In the genomic region with DNA sequence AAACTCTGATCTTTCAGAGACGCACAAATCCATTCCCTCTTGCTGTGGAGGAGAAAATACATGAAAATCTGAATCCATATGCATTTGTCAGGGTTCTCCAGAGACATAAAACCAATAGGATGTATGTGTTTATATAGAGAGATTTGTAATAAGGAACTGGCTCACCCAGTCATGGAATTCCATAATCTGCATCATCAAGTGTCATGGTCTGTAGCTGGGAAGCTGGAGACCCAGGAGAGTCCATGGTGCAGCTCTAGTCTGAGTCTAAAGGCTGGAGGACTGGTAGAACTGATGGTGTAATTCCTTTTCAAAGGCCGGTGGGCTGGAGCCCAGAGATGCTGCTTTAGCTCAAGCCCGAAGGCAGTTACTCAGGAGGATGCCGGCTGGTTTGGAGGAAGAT, we compare ENCODE assay signal across 27 cellular contexts.
DNase-seq lines count a peak whose midpoint lies in the region; ATAC-seq and TF ChIP-seq lines count a peak whose summit lies in the region.
"Had no signal": no experiment of that assay in that cellular context is flagged by ENCODE, and none has a peak within 500 bp of the region (broad histone marks: within the 10 kb centered on the region; RNA-seq: fewer than 3 reads in every experiment).

No MANE protein-coding gene starts in this region.

- H3K36me3 ChIP-seq in MG63 (peaks cover 11% of the 10 kb centered on the region), mesendoderm (ENCODE audit: control insufficient read depth, insufficient read depth, low read length) (no peaks in the 10 kb centered on the region)
- H3K36me3 ChIP-seq: lower lobe of right lung, upper lobe of right lung had no signal

- H3K4ac ChIP-seq in mesendoderm (ENCODE audit: low read depth, low read length) = no peak overlapping the region

- no peak overlapping the region for H2BK120ac ChIP-seq in mesendoderm (ENCODE audit: low read depth, low read length)

- H3K9me3 ChIP-seq in MG63 = no peaks in the 10 kb centered on the region
- H3K9me3 ChIP-seq: esophagus muscularis mucosa, gastroesophageal sphincter, lower lobe of right lung, upper lobe of right lung had no signal

- H3K9me3 Mint-ChIP-seq in progenitor cell of endocrine pancreas (ENCODE audit: low read depth) = no peaks in the 10 kb centered on the region
- H3K9me3 Mint-ChIP-seq: activated B cell treated with CpG ODN at 0.5 μM for 24 hours; activated T-cell treated with anti-CD3 and anti-CD28 coated beads, Interleukin-2, amount 50 U/mL, for 4 hours; CD4-positive, CD25-positive, alpha-beta regulatory T cell; central memory CD8-positive, alpha-beta T cell; nephron; stimulated activated memory B cell treated with anti-CD40 and anti-IgM and Interleukin-4, amounts not matched to agents 10 μg/mL and 1 μg/mL and 100 μg/mL, for 72 hours; T-cell had no signal

- H3K27me3 Mint-ChIP-seq in progenitor cell of endocrine pancreas = no peaks in the 10 kb centered on the region
- H3K27me3 Mint-ChIP-seq: central memory CD8-positive, alpha-beta T cell; stimulated activated memory B cell treated with anti-CD40 and anti-IgM and Interleukin-4, amounts not matched to agents 10 μg/mL and 1 μg/mL and 100 μg/mL, for 72 hours had no signal

- H3K4me3 ChIP-seq in MG63 (no peak overlapping the region), mesendoderm (ENCODE audit: low read length) (no peak overlapping the region)
- H3K4me3 ChIP-seq: esophagus muscularis mucosa, gastroesophageal sphincter, lower lobe of right lung, upper lobe of right lung had no signal

- no peak overlapping the region for H3K4me2 ChIP-seq in mesendoderm (ENCODE audit: low read length)

- no peak overlapping the region for H3K9ac ChIP-seq in mesendoderm (ENCODE audit: low read length)

- no peak overlapping the region for H3K18ac ChIP-seq in mesendoderm (ENCODE audit: low read length)

- peaks cover 8% of the 10 kb centered on the region for H3K79me2 ChIP-seq in mesendoderm (ENCODE audit: control insufficient read depth, insufficient read depth, low read length)

- no CpG with 5 or more reads among the region's 4 CpGs for WGBS in mesendoderm (ENCODE audit: extremely low coverage, insufficient coverage, low lambda C conversion rate)

- peaks cover 9% of the 10 kb centered on the region for H3K4me1 ChIP-seq in mesendoderm (ENCODE audit: control insufficient read depth, low read depth, low read length)

- H3K4me3 Mint-ChIP-seq in progenitor cell of endocrine pancreas (ENCODE audit: low read depth) = no peak overlapping the region
- H3K4me3 Mint-ChIP-seq: activated B cell treated with CpG ODN at 0.5 μM for 24 hours; activated T-cell treated with anti-CD3 and anti-CD28 coated beads, Interleukin-2, amount 50 U/mL, for 4 hours; CD4-positive, CD25-positive, alpha-beta regulatory T cell; central memory CD8-positive, alpha-beta T cell; nephron; stimulated activated memory B cell treated with anti-CD40 and anti-IgM and Interleukin-4, amounts not matched to agents 10 μg/mL and 1 μg/mL and 100 μg/mL, for 72 hours; T-cell had no signal

- H2BK5ac ChIP-seq in mesendoderm (ENCODE audit: low read length) = no peak overlapping the region

- H3K27me3 ChIP-seq in MG63 = no peaks in the 10 kb centered on the region
- no peaks in the 10 kb centered on the region for H3K27me3 ChIP-seq in mesendoderm (ENCODE audit: insufficient read depth, low read length, poor library complexity)
- H3K27me3 ChIP-seq: esophagus muscularis mucosa, gastroesophageal sphincter, upper lobe of right lung had no signal

- peak overlapping the region; percentile 80 for H3K27ac Mint-ChIP-seq in progenitor cell of endocrine pancreas
- H3K27ac Mint-ChIP-seq: activated B cell treated with CpG ODN at 0.5 μM for 24 hours; CD4-positive, CD25-positive, alpha-beta regulatory T cell; nephron; stimulated activated memory B cell treated with anti-CD40 and anti-IgM and Interleukin-4, amounts not matched to agents 10 μg/mL and 1 μg/mL and 100 μg/mL, for 72 hours; T-cell had no signal

- H2BK15ac ChIP-seq in mesendoderm (replicated peaks; ENCODE audit: low read depth) = no peak overlapping the region

- H3K23ac ChIP-seq in mesendoderm (ENCODE audit: low read length) = no peak overlapping the region

- peaks cover 5% of the 10 kb centered on the region for H3K79me1 ChIP-seq in mesendoderm (ENCODE audit: low read length)

- no peak overlapping the region for H4K5ac ChIP-seq in mesendoderm (ENCODE audit: low read length)

- TF ChIP-seq CTCF in progenitor cell of endocrine pancreas (IDR thresholded peaks at IDR 0.05; ENCODE audit: unreplicated experiment) (no peak), GM20000 (IDR thresholded peaks at IDR 0.05; ENCODE audit: extremely low read depth, missing control alignments) (no peak)

- no peak overlapping the region for H2AK5ac ChIP-seq in mesendoderm (ENCODE audit: low read length)

- DNase-seq in EH (ENCODE audit: low read depth) = peak; percentile 59
- DNase-seq in MG63 = peak; percentile 9
- DNase-seq in fibroblast of gingiva (ENCODE audit: low read depth) = peak; percentile 56
- DNase-seq in progenitor cell of endocrine pancreas (ENCODE audit: low spot score, unreplicated experiment) = no peak
- no peak for DNase-seq in mesendoderm
- no peak for DNase-seq in GM20000 (ENCODE audit: low spot score)
- DNase-seq: activated B cell treated with CpG ODN at 0.5 μM for 24 hours; activated T-cell treated with anti-CD3 and anti-CD28 coated beads, Interleukin-2, amount 50 U/mL, for 4 hours; AML-193; Calu3; CD4-positive, CD25-positive, alpha-beta regulatory T cell; DMS79; hypothalamus; lower lobe of right lung; NCI-H446 treated with DMSO at 0.1 percent for 48 hours; NCI-H774; RPMI8226; substantia nigra; T-cell; upper lobe of right lung had no signal

- peaks cover 12% of the 10 kb centered on the region for H3K36me3 Mint-ChIP-seq in progenitor cell of endocrine pancreas (ENCODE audit: insufficient read depth)
- H3K36me3 Mint-ChIP-seq: CD4-positive, CD25-positive, alpha-beta regulatory T cell; stimulated activated memory B cell treated with anti-CD40 and anti-IgM and Interleukin-4, amounts not matched to agents 10 μg/mL and 1 μg/mL and 100 μg/mL, for 72 hours; T-cell had no signal

- H3K27ac ChIP-seq in mesendoderm (ENCODE audit: low read depth, low read length) = no peak overlapping the region
- H3K27ac ChIP-seq: esophagus muscularis mucosa, gastroesophageal sphincter, lower lobe of right lung, upper lobe of right lung had no signal

- H3K4me1 Mint-ChIP-seq in progenitor cell of endocrine pancreas (ENCODE audit: low read depth) = peaks cover 28% of the 10 kb centered on the region
- H3K4me1 Mint-ChIP-seq: activated B cell treated with CpG ODN at 0.5 μM for 24 hours; CD4-positive, CD25-positive, alpha-beta regulatory T cell; central memory CD8-positive, alpha-beta T cell; stimulated activated memory B cell treated with anti-CD40 and anti-IgM and Interleukin-4, amounts not matched to agents 10 μg/mL and 1 μg/mL and 100 μg/mL, for 72 hours; T-cell had no signal

- no peak overlapping the region for H3K56ac ChIP-seq in mesendoderm (ENCODE audit: low read length)

- no peak overlapping the region for H4K8ac ChIP-seq in mesendoderm (ENCODE audit: low read depth, low read length)

- ATAC-seq in GM18909 (IDR thresholded peaks at IDR 0.05; ENCODE audit: poor library complexity, unreplicated experiment) (no peak), GM18858 (IDR thresholded peaks at IDR 0.05; ENCODE audit: unreplicated experiment) (no peak)
- ATAC-seq: activated T-cell treated with anti-CD3 and anti-CD28 coated beads, Interleukin-2, amount 50 U/mL, for 4 hours; gastroesophageal sphincter; lower lobe of right lung; stimulated activated memory B cell treated with anti-CD40 and anti-IgM and Interleukin-4, amounts not matched to agents 10 μg/mL and 1 μg/mL and 100 μg/mL, for 72 hours; T-cell; upper lobe of right lung had no signal

Comparison
In these comparisons a context has a peak if more than half of its experiments do, and no peak if none do; other contexts are left out.
1. DNase-seq: peak in EH (single experiment), MG63 (single experiment) and fibroblast of gingiva (single experiment); none in progenitor cell of endocrine pancreas (single experiment), mesendoderm (single experiment) and GM20000 (single experiment).